14 cellular contexts compared by ENCODE assay signal in genomic region chr5:54551906-54552305, GRCh38.
"Had no signal": no experiment of that assay in that cellular context is flagged by ENCODE, and none has a peak within 500 bp of the region (broad histone marks: within the 10 kb centered on the region; RNA-seq: fewer than 3 reads in every experiment).

No MANE protein-coding gene starts in this region.

- H3K36me3 Mint-ChIP-seq: natural killer cell treated with Interleukin-12 subunit alpha and Interleukin-12 subunit beta and Interleukin-15 and Interleukin-18, amount 100 ng/mL, for 72 hours; WTC11 had no signal

- H3K27ac ChIP-seq: ovary, vagina had no signal

- H3K27ac Mint-ChIP-seq: activated CD4-positive, alpha-beta T cell treated with anti-CD3 and anti-CD28 coated beads, Interleukin-2, amount 10 ng/mL, durations not matched to agents 7 days and 5 days; activated naive CD4-positive, alpha-beta T cell treated with anti-CD3 and anti-CD28 coated beads, Interleukin-2, amount 10 ng/mL, durations not matched to agents 7 days and 5 days; activated T-helper 2 cell treated with anti-CD3 and anti-CD28 coated beads, Interferon-gamma antibody, Interleukin-2, Interleukin-4, amounts not matched to agents 10 μg/mL and 5 μg/mL and 100 μg/mL, durations not matched to agents 14 hours and 24 hours and 36 hours; WTC11 had no signal

- H3K36me3 ChIP-seq: ovary, vagina had no signal

- H3K4me3 Mint-ChIP-seq: activated CD4-positive, alpha-beta T cell treated with anti-CD3 and anti-CD28 coated beads, Interleukin-2, amount 10 ng/mL, durations not matched to agents 7 days and 5 days; activated naive CD4-positive, alpha-beta T cell treated with anti-CD3 and anti-CD28 coated beads, Interleukin-2, amount 10 ng/mL, durations not matched to agents 7 days and 5 days; natural killer cell treated with Interleukin-12 subunit alpha and Interleukin-12 subunit beta and Interleukin-15 and Interleukin-18, amount 100 ng/mL, for 72 hours; WTC11 had no signal

- H3K4me3 ChIP-seq: ovary, smooth muscle cell, tibial nerve, vagina had no signal

- H3K9me3 Mint-ChIP-seq: activated naive CD4-positive, alpha-beta T cell treated with anti-CD3 and anti-CD28 coated beads, Interleukin-2, amount 10 ng/mL, durations not matched to agents 7 days and 5 days; activated T-helper 2 cell treated with anti-CD3 and anti-CD28 coated beads, Interferon-gamma antibody, Interleukin-2, Interleukin-4, amounts not matched to agents 10 μg/mL and 5 μg/mL and 100 μg/mL, durations not matched to agents 14 hours and 24 hours and 36 hours; natural killer cell treated with Interleukin-12 subunit alpha and Interleukin-12 subunit beta and Interleukin-15 and Interleukin-18, amount 100 ng/mL, for 72 hours had no signal

- DNase-seq: activated CD4-positive, alpha-beta T cell treated with anti-CD3 and anti-CD28 coated beads, Interleukin-2, amount 10 ng/mL, durations not matched to agents 7 days and 5 days; activated naive CD4-positive, alpha-beta T cell treated with anti-CD3 and anti-CD28 coated beads, Interleukin-2, amount 10 ng/mL, durations not matched to agents 7 days and 5 days; activated T-cell treated with anti-CD3 and anti-CD28 coated beads for 4 hours; effector CD4-positive, alpha-beta T cell; left cardiac atrium; ovary; retina had no signal

- H3K4me1 Mint-ChIP-seq: activated CD4-positive, alpha-beta T cell treated with anti-CD3 and anti-CD28 coated beads, Interleukin-2, amount 10 ng/mL, durations not matched to agents 7 days and 5 days; activated naive CD4-positive, alpha-beta T cell treated with anti-CD3 and anti-CD28 coated beads, Interleukin-2, amount 10 ng/mL, durations not matched to agents 7 days and 5 days; WTC11 had no signal

- H3K27me3 ChIP-seq: ovary, tibial nerve, vagina had no signal

- H3K27me3 Mint-ChIP-seq: activated CD4-positive, alpha-beta T cell treated with anti-CD3 and anti-CD28 coated beads, Interleukin-2, amount 10 ng/mL, durations not matched to agents 7 days and 5 days; activated naive CD4-positive, alpha-beta T cell treated with anti-CD3 and anti-CD28 coated beads, Interleukin-2, amount 10 ng/mL, durations not matched to agents 7 days and 5 days; natural killer cell treated with Interleukin-12 subunit alpha and Interleukin-12 subunit beta and Interleukin-15 and Interleukin-18, amount 100 ng/mL, for 72 hours had no signal

- H3K9me3 ChIP-seq: ovary, tibial nerve, vagina had no signal

- ATAC-seq: left cardiac atrium; natural killer cell treated with Interleukin-12 subunit alpha and Interleukin-12 subunit beta and Interleukin-15 and Interleukin-18, amount 100 ng/mL, for 72 hours; SK-N-SH treated with all-trans-retinoic acid at 6 μM for 48 hours; WTC11 had no signal
